Comparison of ENCODE assay signal across 8 cellular contexts in the genomic region with DNA sequence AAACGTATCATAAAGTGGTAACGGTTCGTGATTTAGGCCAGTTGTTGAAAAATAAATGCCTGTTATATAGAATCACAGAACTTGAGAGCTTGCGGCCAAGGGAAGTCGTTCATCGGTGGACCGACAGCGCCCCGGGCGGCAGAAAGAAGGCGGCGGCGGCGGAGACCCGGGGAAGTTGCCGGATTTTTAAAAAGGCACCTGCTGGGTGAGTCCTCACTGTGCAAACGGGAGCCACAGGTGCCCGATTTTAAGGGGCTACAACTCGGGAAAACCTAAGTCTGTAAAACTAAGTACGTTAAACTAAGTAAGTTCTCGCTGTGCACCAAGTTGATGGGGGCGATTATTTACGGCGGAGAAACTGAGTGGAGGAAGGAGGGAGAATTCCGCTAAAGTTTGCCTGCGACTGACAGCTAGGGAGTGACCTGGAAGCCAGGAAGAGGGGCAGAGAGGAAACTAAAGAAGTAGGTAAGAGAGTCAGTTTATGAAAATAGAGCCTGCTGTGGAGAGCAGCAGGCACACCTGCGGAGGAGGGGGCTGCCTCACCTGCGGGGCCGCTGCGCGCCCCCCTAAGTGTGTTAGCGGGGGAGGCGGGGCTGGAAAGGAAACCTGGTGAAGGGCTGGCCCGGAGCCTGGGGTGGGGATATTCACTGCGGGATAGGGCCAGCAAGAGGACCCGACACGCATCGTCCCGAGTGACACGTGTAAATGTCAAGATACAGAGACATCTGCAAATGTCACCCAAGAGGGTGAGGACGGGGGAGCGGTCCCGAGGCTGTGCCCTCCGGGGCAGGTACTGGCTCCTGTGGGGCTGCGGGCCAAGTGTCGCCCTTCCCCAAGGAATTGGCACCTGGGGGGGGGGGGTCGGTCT. TPM values are rescaled to one million over a fixed set of nuclear protein-coding genes. Genes with fewer than 3 reads are reported as not detected.
DNase-seq lines count a peak whose midpoint lies in the region; ATAC-seq and TF ChIP-seq lines count a peak whose summit lies in the region.

No MANE protein-coding gene starts in this region.

- H3K4me1 ChIP-seq in thyroid gland = peaks cover 6 to 16% of the 10 kb centered on the region in 2 donors
- no peaks in the 10 kb centered on the region for H3K4me1 ChIP-seq in Karpas-422 (ENCODE audit: low read length)

- ATAC-seq in GM18520 (IDR thresholded peaks at IDR 0.05; ENCODE audit: unreplicated experiment) = no peak

- H3K4me1 Mint-ChIP-seq in nephron = peaks cover 48% of the 10 kb centered on the region

- H3K27me3 ChIP-seq in MG63 (no peaks in the 10 kb centered on the region), thyroid gland (no peaks in the 10 kb centered on the region), Karpas-422 (ENCODE audit: low read length) (no peaks in the 10 kb centered on the region)

- TF ChIP-seq CTCF in fibroblast of pulmonary artery (IDR thresholded peaks at IDR 0.05; ENCODE audit: low read length, missing control alignments) (peak; percentile 73), nephron (IDR thresholded peaks at IDR 0.05; ENCODE audit: unreplicated experiment in 3 of 3) (peak; percentile 81 to 94 (median 86)), thyroid gland (IDR thresholded peaks at IDR 0.05) (peak; percentile 39 to 87 (median 66))

- H3K9me2 ChIP-seq in Karpas-422 (replicated peaks; ENCODE audit: insufficient read depth, low read length) = no peaks in the 10 kb centered on the region

- intact Hi-C loops in thyroid gland (cut with DNase I) = loop anchor here (5.0 kb wide), 1 partner anchor 405 kb away; no protein-coding TSS in a partner anchor

- peak; percentile 59 for DNase-seq in DMS114 treated with DMSO at 0.1 percent for 48 hours (lab: John Stamatoyannopoulos, UW; ENCODE audit: unreplicated experiment)
- DNase-seq in MG63 = peak; percentile 72
- peak; percentile 22 for DNase-seq in activated T-cell treated with anti-CD3 and anti-CD28 coated beads, Interleukin-2, amount 50 U/mL, for 1 hour
- peak; percentile 73 for DNase-seq in fibroblast of pulmonary artery (ENCODE audit: low read depth)
- peak; percentile 65 to 76 for DNase-seq in thyroid gland
- no peak for DNase-seq in Karpas-422

- H3K36me3 ChIP-seq in MG63 (peaks cover 33% of the 10 kb centered on the region), thyroid gland (no peaks in the 10 kb centered on the region), Karpas-422 (ENCODE audit: insufficient read depth, low read length) (no peaks in the 10 kb centered on the region)

- peaks cover 16% of the 10 kb centered on the region for H3K9me3 ChIP-seq in MG63
- no peaks in the 10 kb centered on the region for H3K9me3 ChIP-seq in thyroid gland
- H3K9me3 ChIP-seq in Karpas-422 (ENCODE audit: low read length) = no peaks in the 10 kb centered on the region

- no peaks in the 10 kb centered on the region for H4K20me1 ChIP-seq in Karpas-422 (ENCODE audit: insufficient read depth, low read depth, low read length)

- no peak overlapping the region for H3K4me2 ChIP-seq in Karpas-422 (ENCODE audit: low read depth, low read length, poor library complexity, severe bottlenecking)

- peaks cover 12% of the 10 kb centered on the region for H3K9me3 Mint-ChIP-seq in nephron

- H3K27ac ChIP-seq in thyroid gland (no peak overlapping the region), Karpas-422 (ENCODE audit: low read length) (no peak overlapping the region)

- no peaks in the 10 kb centered on the region for H3K79me2 ChIP-seq in Karpas-422 (ENCODE audit: low read length)

- 1 to 2% methylated on average over 38 to 40 of the region's 47 CpGs for WGBS in thyroid gland, 2 donors

- no peak overlapping the region for H2AFZ ChIP-seq in Karpas-422 (ENCODE audit: low read length)

- no peak overlapping the region for H3K9ac ChIP-seq in Karpas-422 (ENCODE audit: low read length)

- no peak for TF ChIP-seq POLR2A in thyroid gland (IDR thresholded peaks at IDR 0.05)

- H3K4me3 Mint-ChIP-seq in nephron = peak overlapping the region; percentile 89 to 97 (median 90)

- H3K27me3 Mint-ChIP-seq in nephron (ENCODE audit: low read depth) = peaks cover 32% of the 10 kb centered on the region

- H3K36me3 Mint-ChIP-seq in nephron (ENCODE audit: low read depth) = peaks cover 8% of the 10 kb centered on the region

- H3K27ac Mint-ChIP-seq in nephron = peak overlapping the region; percentile 14 to 81 (median 52)

- peak overlapping the region; percentile 64 for H3K4me3 ChIP-seq in MG63
- peak overlapping the region; percentile 53 for H3K4me3 ChIP-seq in fibroblast of pulmonary artery (replicated peaks; ENCODE audit: low read depth, low read length)
- H3K4me3 ChIP-seq in thyroid gland (replicated peaks in 1 of 3) = peak overlapping the region in 1 of 3 donors; percentile 40
- no peak overlapping the region for H3K4me3 ChIP-seq in Karpas-422 (ENCODE audit: low read length)

RNA-seq across cellular contexts. Expression of gene ADAM12, which starts 1.0 kb away (rescaled TPM):
- total RNA-seq in MG63 (2014; rRNA removed; shearing (Covaris generic); ENCODE audit: low replicate concordance) = 15.3 and 15.8 TPM in 2 replicates
- total RNA-seq in thyroid gland = under 1 TPM; 0.20 to 0.94 (median 0.63) TPM
- not detected in 2 replicates for total RNA-seq in Karpas-422 (2014; rRNA removed; shearing (Covaris generic); ENCODE audit: low replicate concordance)
